In genomic region chr2:110813896-110814295, GRCh38 we compare ENCODE assay signal across 1 cellular context.
TF ChIP-seq lines count a peak whose summit lies in the region.

No MANE protein-coding gene starts in this region.

TF ChIP-seq in IMR-90, 13 proteins besides CTCF, POLR2A, EP300 and RAD21 (continued from another document):
- no peak for TF ChIP-seq USF2 (IDR thresholded peaks at IDR 0.05; ENCODE audit: low read depth, low read length)
